Comparison of ENCODE assay signal across 16 cellular contexts in the genomic region with DNA sequence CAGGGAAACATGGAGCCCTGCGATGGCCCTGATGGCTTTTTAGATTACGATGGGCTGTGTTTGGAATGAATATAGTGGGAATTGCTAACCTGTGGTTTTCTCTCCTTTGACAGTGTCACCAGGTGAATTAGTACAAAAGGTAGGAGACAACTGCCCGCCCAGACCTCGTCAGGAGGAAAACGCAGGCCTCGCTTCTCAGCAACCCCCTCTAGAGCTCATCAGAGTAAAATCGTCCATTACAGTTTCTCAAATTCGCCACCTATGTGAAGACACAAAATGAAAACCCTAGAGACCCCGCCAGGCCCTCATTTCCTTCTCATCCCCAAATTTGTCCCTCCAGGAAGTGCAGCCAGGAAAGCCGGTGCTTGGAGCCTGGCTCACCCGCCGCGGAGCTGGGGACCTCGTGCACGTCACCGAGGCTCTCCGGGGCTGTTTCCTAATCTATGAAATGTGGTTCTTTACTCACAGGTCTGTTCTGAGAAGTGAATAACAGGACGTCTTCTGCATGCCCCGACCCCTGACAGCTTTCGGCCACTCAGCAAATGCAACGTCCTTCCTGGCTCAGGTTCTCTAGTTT.
"Had no signal": no experiment of that assay in that cellular context is flagged by ENCODE, and none has a peak within 500 bp of the region (broad histone marks: within the 10 kb centered on the region; RNA-seq: fewer than 3 reads in every experiment).

No MANE protein-coding gene starts in this region.

- H3K4me1 Mint-ChIP-seq: mesothelial cell of epicardium had no signal

- H3K9me3 Mint-ChIP-seq: activated CD4-positive, alpha-beta memory T cell treated with anti-CD3 and anti-CD28 coated beads, Interleukin-2, amount 10 ng/mL, durations not matched to agents 7 days and 5 days; activated naive CD8-positive, alpha-beta T cell treated with anti-CD3 and anti-CD28 coated beads, Interleukin-2, amount 50 U/mL, for 24 hours; activated T-cell treated with anti-CD3 and anti-CD28 coated beads, Interleukin-2, amount 50 U/mL, for 72 hours; mesothelial cell of epicardium; stimulated activated naive CD8-positive, alpha-beta T cell treated with anti-CD3 and anti-CD28 coated beads, Interleukin-15, Interleukin-2, amounts not matched to agents 100 ng/mL and 50 ng/mL, for 24 hours had no signal

- H3K4me3 Mint-ChIP-seq: activated CD4-positive, alpha-beta memory T cell treated with anti-CD3 and anti-CD28 coated beads, Interleukin-2, amount 10 ng/mL, durations not matched to agents 7 days and 5 days; activated CD4-positive, alpha-beta T cell treated with anti-CD3 and anti-CD28 coated beads for 36 hours; activated naive CD8-positive, alpha-beta T cell treated with anti-CD3 and anti-CD28 coated beads, Interleukin-2, amount 50 U/mL, for 24 hours; activated T-cell treated with anti-CD3 and anti-CD28 coated beads, Interleukin-2, amount 50 U/mL, for 72 hours; mesothelial cell of epicardium; stimulated activated naive CD8-positive, alpha-beta T cell treated with anti-CD3 and anti-CD28 coated beads, Interleukin-15, Interleukin-2, amounts not matched to agents 100 ng/mL and 50 ng/mL, for 24 hours; T-helper 2 cell treated with Interferon-gamma antibody and Interleukin-4, amounts not matched to agents 5 μg/mL and 100 μg/mL, for 36 hours had no signal

- H3K27ac Mint-ChIP-seq: activated CD4-positive, alpha-beta memory T cell treated with anti-CD3 and anti-CD28 coated beads, Interleukin-2, amount 10 ng/mL, durations not matched to agents 7 days and 5 days; activated CD4-positive, alpha-beta T cell treated with anti-CD3 and anti-CD28 coated beads for 36 hours; activated naive CD8-positive, alpha-beta T cell treated with anti-CD3 and anti-CD28 coated beads, Interleukin-2, amount 50 U/mL, for 24 hours; activated T-cell treated with anti-CD3 and anti-CD28 coated beads, Interleukin-2, amount 50 U/mL, for 72 hours; mesothelial cell of epicardium; stimulated activated naive CD8-positive, alpha-beta T cell treated with anti-CD3 and anti-CD28 coated beads, Interleukin-15, Interleukin-2, amounts not matched to agents 100 ng/mL and 50 ng/mL, for 24 hours; T-helper 2 cell treated with Interferon-gamma antibody and Interleukin-4, amounts not matched to agents 5 μg/mL and 100 μg/mL, for 36 hours had no signal

- H3K4me3 ChIP-seq: cardiac muscle cell, coronary artery, thoracic aorta had no signal

- H3K27me3 ChIP-seq: cardiac muscle cell had no signal

- H3K9ac ChIP-seq: parathyroid adenoma had no signal

- H2AFZ ChIP-seq: parathyroid adenoma had no signal

- H3K36me3 ChIP-seq: cardiac muscle cell, thoracic aorta had no signal

- ATAC-seq: activated CD4-positive, alpha-beta T cell treated with anti-CD3 and anti-CD28 coated beads for 36 hours; activated naive CD8-positive, alpha-beta T cell treated with anti-CD3 and anti-CD28 coated beads, Interleukin-2, amount 50 U/mL, for 24 hours; activated T-cell treated with anti-CD3 and anti-CD28 coated beads, Interleukin-2, amount 50 U/mL, for 72 hours had no signal

- H3K27ac ChIP-seq: cardiac muscle cell, coronary artery, parathyroid adenoma, thoracic aorta had no signal

- H3K9me3 ChIP-seq: thoracic aorta had no signal

- DNase-seq: activated CD4-positive, alpha-beta memory T cell treated with anti-CD3 and anti-CD28 coated beads, Interleukin-2, amount 10 ng/mL, durations not matched to agents 7 days and 5 days; activated CD4-positive, alpha-beta T cell treated with anti-CD3 and anti-CD28 coated beads for 36 hours; activated CD8-positive, alpha-beta memory T cell treated with anti-CD3 and anti-CD28 coated beads, Interleukin-2, amount 50 U/mL, for 4 hours; activated naive CD8-positive, alpha-beta T cell treated with anti-CD3 and anti-CD28 coated beads, Interleukin-2, amount 50 U/mL, for 24 hours; activated T-cell treated with anti-CD3 and anti-CD28 coated beads, Interleukin-2, amount 50 U/mL, for 72 hours; effector CD4-positive, alpha-beta T cell; retina; stimulated activated CD4-positive, alpha-beta T cell treated with anti-CD3 and anti-CD28 coated beads, Interleukin-15, amount 100 ng/mL, for 24 hours; stimulated activated CD4-positive, alpha-beta T cell treated with anti-CD3 and anti-CD28 coated beads, Interleukin-4, amount 100 ng/mL, for 24 hours had no signal

- H3K79me2 ChIP-seq: parathyroid adenoma had no signal

- H3K4me1 ChIP-seq: parathyroid adenoma had no signal

- H3K36me3 Mint-ChIP-seq: mesothelial cell of epicardium had no signal
